Comparison of ENCODE assay signal across 8 cellular contexts in the genomic region with DNA sequence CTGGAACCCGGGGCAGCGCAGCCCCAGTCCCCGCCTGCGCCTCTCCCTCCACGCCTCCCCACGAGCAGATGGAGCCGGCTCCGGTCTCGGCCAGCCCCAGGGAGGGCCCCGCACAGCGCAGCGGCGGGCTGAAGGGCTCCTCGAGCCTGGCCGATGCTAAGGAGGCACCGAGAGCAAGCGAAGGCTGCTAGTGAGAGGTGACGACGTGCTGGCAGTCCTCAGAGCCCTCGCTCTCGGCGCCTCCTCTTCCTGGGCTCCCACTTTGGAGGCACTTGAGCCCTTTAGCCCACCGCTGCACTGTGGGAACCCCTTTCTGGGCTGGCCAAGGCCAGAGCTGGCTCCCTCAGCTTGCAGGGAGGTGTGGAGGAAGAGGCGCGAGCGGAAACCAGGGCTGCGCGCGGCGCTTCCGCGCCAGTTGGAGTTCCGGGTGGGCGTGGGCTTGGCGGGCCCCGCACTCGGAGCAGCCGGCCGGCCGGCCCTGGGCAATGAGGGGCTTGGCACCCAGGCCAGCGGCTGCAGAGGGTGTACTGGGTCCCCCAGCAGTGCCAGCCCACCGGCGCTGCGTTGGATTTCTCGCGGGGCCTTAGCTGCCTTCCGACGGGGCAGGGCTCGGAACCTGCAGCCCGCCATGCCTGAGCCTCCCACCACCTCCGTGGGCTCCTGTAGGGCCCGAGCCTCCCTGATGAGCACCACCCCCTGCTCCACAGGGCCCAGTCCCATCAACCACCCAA. TPM values are rescaled to one million over a fixed set of nuclear protein-coding genes. Genes with fewer than 3 reads are reported as not detected.
DNase-seq lines count a peak whose midpoint lies in the region; ATAC-seq, FAIRE-seq and TF ChIP-seq lines count a peak whose summit lies in the region.

No MANE protein-coding gene starts in this region.

- dilution Hi-C loops in endothelial cell of umbilical vein (cut with MboI; ENCODE audit: extremely low pct_ligation_motif_present, low sequenced_read_pairs), result no loop called here

- peak; percentile 52 for ATAC-seq in activated CD8-positive, alpha-beta T cell treated with anti-CD3 and anti-CD28 coated beads, Interleukin-2, amount 10 ng/mL, durations not matched to agents 7 days and 5 days
- ATAC-seq in WTC11, result no peak

- H3K9me1 ChIP-seq in endothelial cell of umbilical vein (replicated peaks; ENCODE audit: control insufficient read depth, extremely low read depth, insufficient read depth, low read length), result no peaks in the 10 kb centered on the region

- peak overlapping the region; percentile 69 for H2AFZ ChIP-seq in endothelial cell of umbilical vein (ENCODE audit: low read depth, low read length)
- H2AFZ ChIP-seq in osteoblast (ENCODE audit: low read length), result peak overlapping the region; percentile 73

- H3K36me3 ChIP-seq in DOHH2 (ENCODE audit: control insufficient read depth, low read length), result peaks cover 14% of the 10 kb centered on the region; the same call in 1 of the 2 replicates
- no peaks in the 10 kb centered on the region for H3K36me3 ChIP-seq in endothelial cell of umbilical vein (ENCODE audit: control insufficient read depth in 2 of 2, extremely low read depth in 1 of 2, insufficient read depth in 2 of 2, low read length in 2 of 2)
- peaks cover 8% of the 10 kb centered on the region for H3K36me3 ChIP-seq in osteoblast (ENCODE audit: insufficient read depth, low read length)
- no peaks in the 10 kb centered on the region for H3K36me3 ChIP-seq in urinary bladder (ENCODE audit: insufficient read depth)

- H3F3A ChIP-seq in DOHH2 (ENCODE audit: control insufficient read depth, insufficient read depth), result peaks cover 14% of the 10 kb centered on the region

- H3K27me3 ChIP-seq in DOHH2 (ENCODE audit: control insufficient read depth, low read length) (no peaks in the 10 kb centered on the region), endothelial cell of umbilical vein (ENCODE audit: control insufficient read depth in 2 of 2, insufficient read depth in 2 of 2, low read length in 2 of 2) (no peaks in the 10 kb centered on the region), osteoblast (ENCODE audit: insufficient read depth, low read length) (no peaks in the 10 kb centered on the region)

- CTCF ChIA-PET in activated CD8-positive, alpha-beta T cell treated with anti-CD3 and anti-CD28 coated beads, Interleukin-2, amount 10 ng/mL, durations not matched to agents 7 days and 5 days (lab: Charles Lee), result interaction anchor here (0.7 to 3.5 kb wide), 12 partner anchors 9 to 379 kb away, joined by 3 to 23 read pairs (median 4); a partner anchor contains a TSS
- CTCF ChIA-PET in endothelial cell of umbilical vein (lab: Charles Lee) (interaction anchor here (0.7 to 4.8 kb wide), 7 partner anchors 9 to 242 kb away, joined by 3 to 21 read pairs (median 4); a partner anchor contains a TSS), WTC11 (lab: Charles Lee) (interaction anchor here (1.8 to 2.7 kb wide), 2 partner anchors 27 to 255 kb away, joined by 8 to 11 read pairs; a partner anchor contains a TSS)

- POLR2A ChIA-PET in activated CD8-positive, alpha-beta T cell treated with anti-CD3 and anti-CD28 coated beads, Interleukin-2, amount 10 ng/mL, durations not matched to agents 7 days and 5 days (lab: Charles Lee), result interaction anchor here (0.7 to 4.6 kb wide), 11 partner anchors 9 to 192 kb away, joined by 3 to 43 read pairs (median 5); a partner anchor contains a TSS
- POLR2A ChIA-PET in endothelial cell of umbilical vein (lab: Charles Lee) (interaction anchor here (0.9 kb wide), 1 partner anchor 27 kb away, joined by 3 read pairs; a partner anchor contains a TSS), WTC11 (lab: Charles Lee) (interaction anchor here (4.5 kb wide), 1 partner anchor 27 kb away, joined by 43 read pairs; a partner anchor contains a TSS)

- peak overlapping the region in 2 of 3 donors; percentile 64 to 65 for H3K27ac Mint-ChIP-seq in IgD-negative memory B cell
- peak overlapping the region; percentile 90 for H3K27ac Mint-ChIP-seq in activated CD8-positive, alpha-beta T cell treated with anti-CD3 and anti-CD28 coated beads, Interleukin-2, amount 10 ng/mL, durations not matched to agents 7 days and 5 days
- H3K27ac Mint-ChIP-seq in WTC11, result no peak overlapping the region

- TF ChIP-seq POLR2A in endothelial cell of umbilical vein (IDR thresholded peaks at IDR 0.05; ENCODE audit: low read depth, low read length), result peak; percentile 77

- peak overlapping the region; percentile 88 to 95 (median 90) for H3K4me3 Mint-ChIP-seq in IgD-negative memory B cell
- peak overlapping the region; percentile 91 for H3K4me3 Mint-ChIP-seq in activated CD8-positive, alpha-beta T cell treated with anti-CD3 and anti-CD28 coated beads, Interleukin-2, amount 10 ng/mL, durations not matched to agents 7 days and 5 days
- H3K4me3 Mint-ChIP-seq in WTC11, result no peak overlapping the region

- H3K27ac ChIP-seq in DOHH2 (ENCODE audit: low read depth, low read length) (peak overlapping the region; percentile 64), endothelial cell of umbilical vein (ENCODE audit: insufficient read depth, low read depth, low read length) (no peak overlapping the region), osteoblast (ENCODE audit: low read depth, low read length) (no peak overlapping the region), urinary bladder (ENCODE audit: low read depth) (peak overlapping the region; percentile 78)

- peaks cover 27% of the 10 kb centered on the region for H3K9me3 ChIP-seq in DOHH2 (ENCODE audit: control insufficient read depth, insufficient read depth, low read length)
- no peaks in the 10 kb centered on the region for H3K9me3 ChIP-seq in endothelial cell of umbilical vein (replicated peaks; ENCODE audit: control insufficient read depth, insufficient read depth, low read length)
- H3K9me3 ChIP-seq in osteoblast (ENCODE audit: low read depth, low read length), result no peaks in the 10 kb centered on the region

- TF ChIP-seq CTCF in DOHH2 (IDR thresholded peaks at IDR 0.05; ENCODE audit: low read depth, low read length, poor library complexity, severe bottlenecking), result no peak
- no peak for TF ChIP-seq CTCF in endothelial cell of umbilical vein (IDR thresholded peaks at IDR 0.05; ENCODE audit: extremely low read depth in 1 of 2, insufficient read depth in 1 of 2, low read depth in 1 of 2, low read length in 2 of 2)
- no peak for TF ChIP-seq CTCF in osteoblast (IDR thresholded peaks at IDR 0.05; ENCODE audit: extremely low read depth, low read depth, low read length)
- no peak for TF ChIP-seq CTCF in WTC11 (IDR thresholded peaks at IDR 0.05)

- H3K4me2 ChIP-seq in DOHH2 (ENCODE audit: low read length), result peak overlapping the region; percentile 73
- H3K4me2 ChIP-seq in endothelial cell of umbilical vein (ENCODE audit: insufficient read depth, low read length), result peak overlapping the region; percentile 18
- H3K4me2 ChIP-seq in osteoblast (ENCODE audit: insufficient read depth, low read length), result peak overlapping the region; percentile 71

- H3K27me3 Mint-ChIP-seq in IgD-negative memory B cell (no peaks in the 10 kb centered on the region), WTC11 (ENCODE audit: low read depth) (no peaks in the 10 kb centered on the region)
- no peaks in the 10 kb centered on the region for H3K27me3 Mint-ChIP-seq in activated CD8-positive, alpha-beta T cell treated with anti-CD3 and anti-CD28 coated beads, Interleukin-2, amount 10 ng/mL, durations not matched to agents 7 days and 5 days (ENCODE audit: low read depth)

- peak overlapping the region; percentile 41 for H3K9ac ChIP-seq in endothelial cell of umbilical vein (replicated peaks; ENCODE audit: extremely low read depth, insufficient read depth, low read length)

- peaks cover 0 to 3% (median 0%) of the 10 kb centered on the region in 3 donors for H3K9me3 Mint-ChIP-seq in IgD-negative memory B cell
- no peaks in the 10 kb centered on the region for H3K9me3 Mint-ChIP-seq in activated CD8-positive, alpha-beta T cell treated with anti-CD3 and anti-CD28 coated beads, Interleukin-2, amount 10 ng/mL, durations not matched to agents 7 days and 5 days (ENCODE audit: insufficient read depth)
- peaks cover 30% of the 10 kb centered on the region for H3K9me3 Mint-ChIP-seq in WTC11

- BruUV-seq in endothelial cell of umbilical vein (replicated peaks; lab: Mats Ljungman, UMichigan), result no TSS peak

- peak overlapping the region; percentile 74 for H3K4me3 ChIP-seq in DOHH2 (ENCODE audit: low read length)
- peak overlapping the region in 2 of 3 experiments; percentile 7 to 85 for H3K4me3 ChIP-seq in endothelial cell of umbilical vein (replicated peaks in 1 of 3; ENCODE audit: insufficient read depth in 1 of 3, low read depth in 1 of 3, low read length in 3 of 3)
- H3K4me3 ChIP-seq in osteoblast (ENCODE audit: insufficient read depth, low read length), result peak overlapping the region; percentile 72
- peak overlapping the region; percentile 55 for H3K4me3 ChIP-seq in urinary bladder (ENCODE audit: low read depth, low read length)

- H3K9me2 ChIP-seq in DOHH2 (replicated peaks; ENCODE audit: control insufficient read depth, low read length), result no peaks in the 10 kb centered on the region

- 30% methylated on average over 52 of the region's 52 CpGs for WGBS in urinary bladder

- H3K79me2 ChIP-seq in DOHH2 (ENCODE audit: control insufficient read depth, low read length) (peaks cover 29% of the 10 kb centered on the region), endothelial cell of umbilical vein (ENCODE audit: control insufficient read depth, insufficient read depth, low read length) (no peaks in the 10 kb centered on the region), osteoblast (ENCODE audit: insufficient read depth, low read length) (peaks cover 24% of the 10 kb centered on the region)

- peaks cover 17 to 21% (median 17%) of the 10 kb centered on the region in 3 donors for H3K4me1 Mint-ChIP-seq in IgD-negative memory B cell
- H3K4me1 Mint-ChIP-seq in activated CD8-positive, alpha-beta T cell treated with anti-CD3 and anti-CD28 coated beads, Interleukin-2, amount 10 ng/mL, durations not matched to agents 7 days and 5 days (ENCODE audit: low read depth), result peaks cover 56% of the 10 kb centered on the region
- H3K4me1 Mint-ChIP-seq in WTC11, result peaks cover 27% of the 10 kb centered on the region

- peaks cover 38% of the 10 kb centered on the region for H3K4me1 ChIP-seq in DOHH2 (ENCODE audit: control insufficient read depth, low read length)
- peaks cover 10% of the 10 kb centered on the region for H3K4me1 ChIP-seq in endothelial cell of umbilical vein (ENCODE audit: control insufficient read depth, extremely low read depth, insufficient read depth, low read length)
- H3K4me1 ChIP-seq in osteoblast (ENCODE audit: insufficient read depth, low read length), result peaks cover 15% of the 10 kb centered on the region
- no peaks in the 10 kb centered on the region for H3K4me1 ChIP-seq in urinary bladder (ENCODE audit: insufficient read depth)

- intact Hi-C loops in endothelial cell of umbilical vein (cut with micrococcal nuclease), result loop anchor here (10.0 kb wide), 1 partner anchor 374 kb away; a partner anchor contains a TSS

- DNase-seq in activated CD8-positive, alpha-beta T cell treated with anti-CD3 and anti-CD28 coated beads, Interleukin-2, amount 10 ng/mL, durations not matched to agents 7 days and 5 days, result peak; percentile 68
- DNase-seq in endothelial cell of umbilical vein (ENCODE audit: low read depth, low spot score) (peak; percentile 54), osteoblast (ENCODE audit: insufficient read length, low spot score, missing footprints) (no peak), WTC11 (ENCODE audit: low spot score) (no peak), islet precursor cell (no peak)

- H3K36me3 Mint-ChIP-seq in IgD-negative memory B cell (no peaks in the 10 kb centered on the region), WTC11 (peaks cover 22% of the 10 kb centered on the region)
- H3K36me3 Mint-ChIP-seq in activated CD8-positive, alpha-beta T cell treated with anti-CD3 and anti-CD28 coated beads, Interleukin-2, amount 10 ng/mL, durations not matched to agents 7 days and 5 days (ENCODE audit: low read depth), result peaks cover 29% of the 10 kb centered on the region

- no peaks in the 10 kb centered on the region for H4K20me1 ChIP-seq in DOHH2 (ENCODE audit: control insufficient read depth, insufficient read depth, low read depth, low read length)
- H4K20me1 ChIP-seq in endothelial cell of umbilical vein (replicated peaks; ENCODE audit: control insufficient read depth, extremely low read depth, insufficient read depth, low read length), result no peaks in the 10 kb centered on the region
- H4K20me1 ChIP-seq in osteoblast (ENCODE audit: insufficient read depth, low read length), result no peaks in the 10 kb centered on the region

- FAIRE-seq in endothelial cell of umbilical vein (lab: Jason Lieb, UNC), result no peak

RNA-seq across cellular contexts. Expression of a gene that starts 2.5 kb away (rescaled TPM):
- polyA plus RNA-seq in IgD-negative memory B cell, result 83.5 TPM
- 10 to 100 TPM; 35.9 to 39.2 TPM for total RNA-seq in activated CD8-positive, alpha-beta T cell treated with anti-CD3 and anti-CD28 coated beads, Interleukin-2, amount 10 ng/mL, durations not matched to agents 7 days and 5 days
- total RNA-seq in endothelial cell of umbilical vein, result 68.0 and 89.3 TPM in 2 replicates
- polyA plus RNA-seq in endothelial cell of umbilical vein, result 137 and 146 TPM in 2 replicates
- polyA plus RNA-seq in endothelial cell of umbilical vein (2011; cell fraction: cytosol; rRNA removed), result 136 and 157 TPM in 2 replicates
- polyA plus RNA-seq in endothelial cell of umbilical vein (2011; cell fraction: nucleus; rRNA removed), result 55.0 and 57.8 TPM in 2 replicates
- 95.5 and 108 TPM in 2 replicates for polyA plus RNA-seq in endothelial cell of umbilical vein (2012)
- polyA minus RNA-seq in endothelial cell of umbilical vein, result 80.3 and 84.5 TPM in 2 replicates
- 52.2 TPM for polyA minus RNA-seq in endothelial cell of umbilical vein (2011; cell fraction: cytosol; rRNA and poly(A)+ RNA removed)
- polyA minus RNA-seq in endothelial cell of umbilical vein (2011; cell fraction: nucleus; rRNA and poly(A)+ RNA removed), result 6.2 and 7.4 TPM in 2 replicates
- 131 and 155 TPM in 2 replicates for total RNA-seq in osteoblast
- total RNA-seq in urinary bladder, result 90.4 TPM
- polyA plus RNA-seq in urinary bladder, result 147 TPM
- 103 to 122 TPM (median 119 TPM) in 3 replicates for total RNA-seq in WTC11 (2021)

RNA-seq across cellular contexts. Expression of a gene that starts 25.6 kb away (rescaled TPM):
- polyA plus RNA-seq in IgD-negative memory B cell, result 14.1 TPM
- 10 to 100 TPM; 16.9 to 17.6 TPM for total RNA-seq in activated CD8-positive, alpha-beta T cell treated with anti-CD3 and anti-CD28 coated beads, Interleukin-2, amount 10 ng/mL, durations not matched to agents 7 days and 5 days
- 20.6 and 20.9 TPM in 2 replicates for total RNA-seq in endothelial cell of umbilical vein
- 7.6 and 10.6 TPM in 2 replicates for polyA plus RNA-seq in endothelial cell of umbilical vein
- polyA plus RNA-seq in endothelial cell of umbilical vein (2011; cell fraction: cytosol; rRNA removed), result 19.6 and 21.2 TPM in 2 replicates
- 10.9 and 15.9 TPM in 2 replicates for polyA plus RNA-seq in endothelial cell of umbilical vein (2011; cell fraction: nucleus; rRNA removed)
- polyA plus RNA-seq in endothelial cell of umbilical vein (2012), result 17.2 and 29.3 TPM in 2 replicates
- polyA minus RNA-seq in endothelial cell of umbilical vein, result 6.8 and 10.2 TPM in 2 replicates
- 6.9 TPM for polyA minus RNA-seq in endothelial cell of umbilical vein (2011; cell fraction: cytosol; rRNA and poly(A)+ RNA removed)
- 2.8 and 3.8 TPM in 2 replicates for polyA minus RNA-seq in endothelial cell of umbilical vein (2011; cell fraction: nucleus; rRNA and poly(A)+ RNA removed)
- total RNA-seq in osteoblast, result 17.7 and 18.3 TPM in 2 replicates
- total RNA-seq in urinary bladder, result 16.8 TPM
- 11.7 TPM for polyA plus RNA-seq in urinary bladder
- 24.8 to 30.4 TPM (median 24.9 TPM) in 3 replicates for total RNA-seq in WTC11 (2021)

RNA-seq across cellular contexts. Expression of a gene that starts 26.0 kb away (rescaled TPM):
- polyA plus RNA-seq in IgD-negative memory B cell, result 1.1 TPM
- total RNA-seq in activated CD8-positive, alpha-beta T cell treated with anti-CD3 and anti-CD28 coated beads, Interleukin-2, amount 10 ng/mL, durations not matched to agents 7 days and 5 days, result 1 to 10 TPM; 2.3 to 2.9 TPM
- not detected in 2 replicates for total RNA-seq in endothelial cell of umbilical vein
- 0.27 and 0.54 TPM in 2 replicates for polyA plus RNA-seq in endothelial cell of umbilical vein
- 0.35 TPM in 2 replicates for polyA plus RNA-seq in endothelial cell of umbilical vein (2011; cell fraction: cytosol; rRNA removed)
- 0.32 TPM in 1 of 2 replicates, not detected in the other for polyA plus RNA-seq in endothelial cell of umbilical vein (2011; cell fraction: nucleus; rRNA removed)
- polyA plus RNA-seq in endothelial cell of umbilical vein (2012), result 0.64 and 0.76 TPM in 2 replicates
- not detected in 2 replicates for polyA minus RNA-seq in endothelial cell of umbilical vein
- not detected for polyA minus RNA-seq in endothelial cell of umbilical vein (2011; cell fraction: cytosol; rRNA and poly(A)+ RNA removed)
- polyA minus RNA-seq in endothelial cell of umbilical vein (2011; cell fraction: nucleus; rRNA and poly(A)+ RNA removed), result not detected in 2 replicates
- not detected in 2 replicates for total RNA-seq in osteoblast
- total RNA-seq in urinary bladder, result not detected
- polyA plus RNA-seq in urinary bladder, result 0.57 TPM
- total RNA-seq in WTC11 (2021), result 0.42 to 1.8 TPM (median 0.50 TPM) in 3 replicates

RNA-seq across cellular contexts. Expression of a gene that starts 27.2 kb away (rescaled TPM):
- polyA plus RNA-seq in IgD-negative memory B cell (173 TPM), endothelial cell of umbilical vein (56.9 and 73.1 TPM in 2 replicates), urinary bladder (51.5 TPM)
- 10 to 100 TPM; 85.7 to 92.6 TPM for total RNA-seq in activated CD8-positive, alpha-beta T cell treated with anti-CD3 and anti-CD28 coated beads, Interleukin-2, amount 10 ng/mL, durations not matched to agents 7 days and 5 days
- total RNA-seq in endothelial cell of umbilical vein (54.6 and 58.2 TPM in 2 replicates), osteoblast (64.1 and 73.1 TPM in 2 replicates), urinary bladder (78.7 TPM), WTC11 (2021) (72.7 to 82.9 TPM (median 78.0 TPM) in 3 replicates)
- polyA plus RNA-seq in endothelial cell of umbilical vein (2011; cell fraction: cytosol; rRNA removed), result 61.7 and 64.3 TPM in 2 replicates
- polyA plus RNA-seq in endothelial cell of umbilical vein (2011; cell fraction: nucleus; rRNA removed), result 29.1 and 33.6 TPM in 2 replicates
- 51.1 and 64.9 TPM in 2 replicates for polyA plus RNA-seq in endothelial cell of umbilical vein (2012)
- polyA minus RNA-seq in endothelial cell of umbilical vein, result 39.8 and 44.9 TPM in 2 replicates
- 33.9 TPM for polyA minus RNA-seq in endothelial cell of umbilical vein (2011; cell fraction: cytosol; rRNA and poly(A)+ RNA removed)
- 17.9 and 22.2 TPM in 2 replicates for polyA minus RNA-seq in endothelial cell of umbilical vein (2011; cell fraction: nucleus; rRNA and poly(A)+ RNA removed)

Comparison
In these comparisons a context has a peak if more than half of its experiments do, and no peak if none do; other contexts are left out.
1. H3K27ac ChIP-seq: peak in DOHH2 (single experiment) and urinary bladder (single experiment); none in endothelial cell of umbilical vein (single experiment) and osteoblast (single experiment).
2. H3K4me2 ChIP-seq: peak in every context shown above with its lines; median percentile 73 in DOHH2; 71 in osteoblast; 18 in endothelial cell of umbilical vein.
3. DNase-seq: peak in activated CD8-positive, alpha-beta T cell treated with anti-CD3 and anti-CD28 coated beads, Interleukin-2, amount 10 ng/mL, durations not matched to agents 7 days and 5 days (single experiment) and endothelial cell of umbilical vein (single experiment); none in osteoblast (single experiment), WTC11 (single experiment) and islet precursor cell (single experiment).
4. Peak in every context shown above with its lines, with median percentiles within 50 percentile points of each other: H3K4me3 ChIP-seq.